Comparison of ENCODE assay signal across 26 cellular contexts in the genomic region with DNA sequence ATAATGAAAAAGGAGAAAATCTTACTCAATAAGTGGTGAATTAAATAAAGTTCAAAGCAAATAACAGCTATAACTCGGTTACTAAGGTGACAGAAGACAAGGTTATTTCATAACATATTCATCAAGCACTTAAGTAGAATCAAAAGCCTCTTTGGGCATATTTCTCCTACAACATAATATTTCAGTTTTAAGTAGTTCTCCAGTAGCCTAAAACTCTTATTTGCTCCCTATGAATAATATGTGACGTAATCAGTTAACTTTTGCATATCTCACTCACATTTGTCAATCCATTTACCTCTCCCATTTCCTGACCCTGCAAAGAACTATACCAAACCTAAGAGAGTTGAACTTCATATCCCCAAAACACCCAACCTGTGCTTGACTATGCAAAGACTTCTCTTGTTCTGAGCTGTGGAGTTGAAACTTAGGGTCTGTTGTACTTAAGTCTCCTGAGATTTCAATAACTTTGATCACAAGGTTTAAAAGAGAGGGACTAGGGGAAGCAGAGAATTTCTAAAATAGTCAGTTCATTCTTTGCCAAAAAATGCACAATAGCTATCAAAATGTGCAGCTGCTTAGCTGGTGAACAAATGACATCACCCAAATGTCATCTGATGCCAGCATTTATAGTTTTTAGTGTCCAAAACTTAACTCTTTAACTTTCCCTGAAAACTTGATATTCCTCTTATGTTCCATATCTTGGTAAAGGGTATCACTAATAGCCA. TPM values are rescaled to one million over a fixed set of nuclear protein-coding genes. Genes with fewer than 3 reads are reported as not detected.
DNase-seq lines count a peak whose midpoint lies in the region; ATAC-seq and TF ChIP-seq lines count a peak whose summit lies in the region.
"Had no signal": no experiment of that assay in that cellular context is flagged by ENCODE, and none has a peak within 500 bp of the region (broad histone marks: within the 10 kb centered on the region; RNA-seq: fewer than 3 reads in every experiment).

No MANE protein-coding gene starts in this region.

- no peak overlapping the region for H3K27ac Mint-ChIP-seq in H9
- H3K27ac Mint-ChIP-seq: activated CD4-positive, alpha-beta T cell treated with anti-CD3 and anti-CD28 coated beads, Interleukin-2, amount 10 ng/mL, durations not matched to agents 24 days and 14 days; activated T-cell treated with anti-CD3 and anti-CD28 coated beads, Interleukin-2, amount 50 U/mL, for 72 hours; T-helper 2 cell treated with Interferon-gamma antibody and Interleukin-4, amounts not matched to agents 5 μg/mL and 100 μg/mL, for 36 hours had no signal

- no peaks in the 10 kb centered on the region for H3K79me1 ChIP-seq in H9 (ENCODE audit: insufficient read depth, low read depth, low read length, poor library complexity, severe bottlenecking)

- no peak overlapping the region for H4K5ac ChIP-seq in H9 (ENCODE audit: insufficient read length, low read depth, low read length)

- H3K36me3 ChIP-seq in heart right ventricle: no peaks in the 10 kb centered on the region
- H3K36me3 ChIP-seq: BLaER1, gastrocnemius medialis, neutrophil, prostate gland, upper lobe of right lung had no signal

- H3K14ac ChIP-seq in H9 (ENCODE audit: insufficient read depth, low read length): no peak overlapping the region

- H3K9me3 ChIP-seq in heart right ventricle (no peaks in the 10 kb centered on the region), H9 (ENCODE audit: control insufficient read depth, low read depth, low read length) (no peaks in the 10 kb centered on the region)
- H3K9me3 ChIP-seq: A549, BLaER1, gastrocnemius medialis, neutrophil, prostate gland, upper lobe of right lung had no signal

- H2AFZ ChIP-seq in H9 (ENCODE audit: low read length): no peak overlapping the region

- H3K4me3 ChIP-seq in fibroblast of pulmonary artery (replicated peaks; ENCODE audit: low read depth, low read length): no peak overlapping the region
- H3K4me3 ChIP-seq in heart right ventricle: no peak overlapping the region
- H3K4me3 ChIP-seq: A549, BLaER1, gastrocnemius medialis, GM12878, prostate gland, upper lobe of right lung had no signal

- no peak overlapping the region for H2BK120ac ChIP-seq in H9 (ENCODE audit: low read depth, low read length, poor library complexity, severe bottlenecking)

- H3K4ac ChIP-seq in H9 (ENCODE audit: low read depth, low read length): no peak overlapping the region

- no peak overlapping the region for H3K23ac ChIP-seq in H9 (ENCODE audit: insufficient read length, low read depth, low read length)

- H3K23me2 ChIP-seq in H9 (ENCODE audit: insufficient read length, low read depth, low read length, poor library complexity, severe bottlenecking): no peaks in the 10 kb centered on the region

- no peak overlapping the region for H3K18ac ChIP-seq in H9 (ENCODE audit: insufficient read length, low read depth, low read length)

- H2BK12ac ChIP-seq in H9 (ENCODE audit: insufficient read length, low read depth, low read length): no peak overlapping the region

- no peak overlapping the region for H3T11ph ChIP-seq in H9 (ENCODE audit: low read length)

- no peak overlapping the region for H4K8ac ChIP-seq in H9 (replicated peaks; ENCODE audit: insufficient read length, low read depth, low read length)

- no peaks in the 10 kb centered on the region for H3K27me3 ChIP-seq in heart right ventricle
- no peaks in the 10 kb centered on the region for H3K27me3 ChIP-seq in H9 (ENCODE audit: insufficient read depth, low read length)
- H3K27me3 ChIP-seq: BLaER1, gastrocnemius medialis, neutrophil, upper lobe of right lung had no signal

- TF ChIP-seq CTCF in fibroblast of pulmonary artery (IDR thresholded peaks at IDR 0.05; ENCODE audit: low read length, missing control alignments) (no peak), heart right ventricle (IDR thresholded peaks at IDR 0.05) (no peak), H9 (conservative IDR thresholded peaks at IDR 0.05) (no peak)

- no peak overlapping the region for H3K4me2 ChIP-seq in H9 (ENCODE audit: insufficient read depth, insufficient read length, low read length)
- H3K4me2 ChIP-seq: A549, BLaER1 had no signal

- DNase-seq in EH (ENCODE audit: low read depth) (peak; percentile 6), fibroblast of pulmonary artery (ENCODE audit: low read depth) (peak; percentile 29), putamen (ENCODE audit: low spot score) (peak; percentile 73), heart right ventricle (no peak), H9 (no peak)
- DNase-seq: activated CD4-positive, alpha-beta T cell treated with anti-CD3 and anti-CD28 coated beads, Interleukin-2, amount 10 ng/mL, durations not matched to agents 24 days and 14 days; activated naive CD4-positive, alpha-beta T cell treated with Interleukin-2 at 50 U/mL for 16 hours; activated T-cell treated with anti-CD3 and anti-CD28 coated beads, Interleukin-2, amount 50 U/mL, for 72 hours; central memory CD4-positive, alpha-beta T cell; DMS79 treated with DMSO at 0.1 percent for 48 hours; gastrocnemius medialis; HCEC 1CT; kidney; NCI-H1694 treated with DMSO at 0.1 percent for 48 hours; upper lobe of right lung had no signal

- H3K4me1 Mint-ChIP-seq in H9: peaks cover 0 to 2% of the 10 kb centered on the region in 2 experiments; a peak in 1 of 4 replicates
- H3K4me1 Mint-ChIP-seq: activated CD4-positive, alpha-beta T cell treated with anti-CD3 and anti-CD28 coated beads, Interleukin-2, amount 10 ng/mL, durations not matched to agents 24 days and 14 days had no signal

- 64 to 78% methylated on average over 2 of the region's 2 CpGs for WGBS in heart right ventricle, 2 donors
- WGBS in H9 (ENCODE audit: extremely low coverage, insufficient read length, low lambda C conversion rate): no CpG with 5 or more reads among the region's 2 CpGs

- no peak overlapping the region for H2BK20ac ChIP-seq in H9 (ENCODE audit: low read depth, low read length, poor library complexity, severe bottlenecking)

- H3K79me2 ChIP-seq in H9 (ENCODE audit: insufficient read depth, low read length): no peaks in the 10 kb centered on the region

- no peaks in the 10 kb centered on the region for H3K9me3 Mint-ChIP-seq in H9
- H3K9me3 Mint-ChIP-seq: activated CD4-positive, alpha-beta T cell treated with anti-CD3 and anti-CD28 coated beads, Interleukin-2, amount 10 ng/mL, durations not matched to agents 24 days and 14 days; activated T-cell treated with anti-CD3 and anti-CD28 coated beads, Interleukin-2, amount 50 U/mL, for 72 hours; T-helper 2 cell treated with Interferon-gamma antibody and Interleukin-4, amounts not matched to agents 5 μg/mL and 100 μg/mL, for 36 hours had no signal

- H4K91ac ChIP-seq in H9 (ENCODE audit: insufficient read length, low read depth, low read length): no peak overlapping the region

- no peak overlapping the region for H3K4me3 Mint-ChIP-seq in H9
- H3K4me3 Mint-ChIP-seq: activated CD4-positive, alpha-beta T cell treated with anti-CD3 and anti-CD28 coated beads, Interleukin-2, amount 10 ng/mL, durations not matched to agents 24 days and 14 days; activated T-cell treated with anti-CD3 and anti-CD28 coated beads, Interleukin-2, amount 50 U/mL, for 72 hours; T-helper 2 cell treated with Interferon-gamma antibody and Interleukin-4, amounts not matched to agents 5 μg/mL and 100 μg/mL, for 36 hours had no signal

- no peak for ATAC-seq in GM18519 (IDR thresholded peaks at IDR 0.05; ENCODE audit: low FRiP score, unreplicated experiment)
- no peak for ATAC-seq in GM19397 (IDR thresholded peaks at IDR 0.05; ENCODE audit: unreplicated experiment)
- ATAC-seq in heart right ventricle: no peak
- ATAC-seq: A549; activated T-cell treated with anti-CD3 and anti-CD28 coated beads, Interleukin-2, amount 50 U/mL, for 72 hours; gastrocnemius medialis; GM12878; upper lobe of right lung had no signal

- H3K27me3 Mint-ChIP-seq in H9 (ENCODE audit: low read depth): no peaks in the 10 kb centered on the region

- H3K27ac ChIP-seq in angular gyrus (ENCODE audit: low read depth, low read length) (peak overlapping the region; percentile 96), heart right ventricle (no peak overlapping the region), H9 (ENCODE audit: insufficient read length, low read depth, low read length) (no peak overlapping the region)
- H3K27ac ChIP-seq: A549, BLaER1, gastrocnemius medialis, HL-60, neutrophil, prostate gland, upper lobe of right lung, VCaP had no signal

- no peaks in the 10 kb centered on the region for H3K36me3 Mint-ChIP-seq in H9 (ENCODE audit: insufficient read depth in 1 of 3, low read depth in 3 of 3)

- H3K4me1 ChIP-seq in heart right ventricle (peaks cover 0 to 30% (median 7%) of the 10 kb centered on the region in 9 donors), H9 (ENCODE audit: insufficient read depth, low read length) (no peaks in the 10 kb centered on the region; the same call in 1 of the 2 replicates)
- H3K4me1 ChIP-seq: A549, prostate gland, upper lobe of right lung had no signal

- H3K9ac ChIP-seq in H9 (ENCODE audit: extremely low read depth, insufficient read length, low read length): no peak overlapping the region
- H3K9ac ChIP-seq: BLaER1 had no signal

- no peak overlapping the region for H3K56ac ChIP-seq in H9 (ENCODE audit: insufficient read length, low read depth, low read length)

- H2BK5ac ChIP-seq in H9 (ENCODE audit: insufficient read length, low read length): no peak overlapping the region

- H4K20me1 ChIP-seq in H9 (ENCODE audit: control insufficient read depth, insufficient read depth, insufficient read length): no peaks in the 10 kb centered on the region
- H4K20me1 ChIP-seq: BLaER1 had no signal

- H2BK15ac ChIP-seq in H9 (ENCODE audit: low read depth, low read length): no peak overlapping the region

- intact Hi-C loops in heart right ventricle (cut with DNase I): no loop called here

- no peak overlapping the region for H2AK5ac ChIP-seq in H9 (ENCODE audit: insufficient read length, low read length)

RNA-seq across cellular contexts. Expression of a gene that starts 37.2 kb away (rescaled TPM):
- total RNA-seq in heart right ventricle (10 to 100 TPM in 1 of 10 donors, 1 to 10 TPM in 9; 2.1 to 12.1 (median 3.7) TPM), H9 (2021) (3.4 and 6.6 TPM in 2 replicates)
- 1 to 10 TPM; 1.0 to 4.2 TPM for polyA plus RNA-seq in heart right ventricle

Comparison
In these comparisons a context has a peak if more than half of its experiments do, and no peak if none do; other contexts are left out.
1. DNase-seq: peak in EH (single experiment), fibroblast of pulmonary artery (single experiment) and putamen (single experiment); none in heart right ventricle (0 of 2) and H9 (single experiment).